Comparison of ENCODE assay signal across 21 cellular contexts in genomic region chr15:83794209-83794608, GRCh38.
A peak's percentile ranks its signal among the peaks of the same experiment; 100 is the strongest.
DNase-seq lines count a peak whose midpoint lies in the region; ATAC-seq, FAIRE-seq and TF ChIP-seq lines count a peak whose summit lies in the region.
"Had no signal": no experiment of that assay in that cellular context is flagged by ENCODE, and none has a peak within 500 bp of the region (broad histone marks: within the 10 kb centered on the region; RNA-seq: fewer than 3 reads in every experiment).

No MANE protein-coding gene starts in this region.

- H3K4me3 ChIP-seq in RWPE2 (ENCODE audit: severe bottlenecking) = no peak overlapping the region
- no peak overlapping the region for H3K4me3 ChIP-seq in epithelial cell of esophagus (ENCODE audit: low read length)
- H3K4me3 ChIP-seq: A549, GM23338 had no signal

- TF ChIP-seq CTCF in RWPE2 (IDR thresholded peaks at IDR 0.05; ENCODE audit: poor library complexity, severe bottlenecking) = no peak
- TF ChIP-seq CTCF in epithelial cell of esophagus (IDR thresholded peaks at IDR 0.05; ENCODE audit: insufficient read depth, low read depth, low read length, missing control alignments) = no peak
- TF ChIP-seq CTCF in D721Med (IDR thresholded peaks at IDR 0.05; ENCODE audit: insufficient read depth, missing control alignments) = no peak

- in situ Hi-C loops in ACHN (cut with HindIII; ENCODE audit: low pct_ligation_motif_present, low pct_unique_long_range_greater_than_20kb, low sequenced_read_pairs) = no loop called here

- no peaks in the 10 kb centered on the region for H3K36me3 ChIP-seq in RWPE2 (ENCODE audit: low read depth)

- H3K27me3 ChIP-seq in RWPE2 (ENCODE audit: insufficient read depth, poor library complexity, severe bottlenecking) = no peaks in the 10 kb centered on the region

- no peak overlapping the region for H3K27ac ChIP-seq in RWPE2 (ENCODE audit: poor library complexity, severe bottlenecking)
- H3K27ac ChIP-seq: A549 had no signal

- H3K4me1 ChIP-seq in RWPE2 (ENCODE audit: insufficient read depth, poor library complexity, severe bottlenecking) = no peaks in the 10 kb centered on the region
- H3K4me1 ChIP-seq: A549 had no signal

- peak; percentile 59; the same call in 2 of the 3 replicates for ATAC-seq in RWPE2 (ENCODE audit: low read depth)
- ATAC-seq: A549, GM23338, HCT116 had no signal

- H3K9me3 ChIP-seq in RWPE2 (ENCODE audit: severe bottlenecking) = no peaks in the 10 kb centered on the region
- H3K9me3 ChIP-seq: A549 had no signal

- FAIRE-seq in D721Med (lab: Jason Lieb, UNC) = no peak
- FAIRE-seq: G401.6, GM12892, GM19239 had no signal

- peak; percentile 9 for DNase-seq in ACHN
- no peak for DNase-seq in RWPE2 (ENCODE audit: low spot score)
- DNase-seq in epithelial cell of esophagus (ENCODE audit: low read depth) = peak; percentile 6
- peak; percentile 48 for DNase-seq in renal cortical epithelial cell (ENCODE audit: low read depth)
- no peak for DNase-seq in stimulated activated CD4-positive, alpha-beta T cell treated with anti-CD3 and anti-CD28 coated beads, Interleukin-2, amount 100 ng/mL, for 24 hours
- DNase-seq in D721Med (ENCODE audit: insufficient read length, low spot score) = no peak
- no peak for DNase-seq in NAMALWA (ENCODE audit: low spot score)
- DNase-seq: 8988T; C1 segment of cervical spinal cord; Calu3; CD4-positive, alpha-beta memory T cell; COR-L47; DMS153; DND-41; H9 had no signal

Comparison
In these comparisons a context has a peak if more than half of its experiments do, and no peak if none do; other contexts are left out.
1. DNase-seq: peak in ACHN (single experiment), epithelial cell of esophagus (single experiment) and renal cortical epithelial cell (single experiment); none in RWPE2 (single experiment), stimulated activated CD4-positive, alpha-beta T cell treated with anti-CD3 and anti-CD28 coated beads, Interleukin-2, amount 100 ng/mL, for 24 hours (0 of 2), D721Med (single experiment) and NAMALWA (single experiment).